8 cellular contexts compared by ENCODE assay signal in genomic region chr13:98571955-98572662, GRCh38. TPM values are rescaled to one million over a fixed set of nuclear protein-coding genes. Genes with fewer than 3 reads are reported as not detected.
DNase-seq lines count a peak whose midpoint lies in the region; ATAC-seq, FAIRE-seq and TF ChIP-seq lines count a peak whose summit lies in the region.

No MANE protein-coding gene starts in this region.

- TF ChIP-seq POLR2A in GM18505 (IDR thresholded peaks at IDR 0.05; ENCODE audit: borderline replicate concordance, extremely low read depth, insufficient read depth, insufficient read length), result peak; percentile 15
- TF ChIP-seq POLR2A in GM12878 (IDR thresholded peaks at IDR 0.05; ENCODE audit: low read depth, low read length), result peak; percentile 47; the same call in 1 of the 2 replicates

- peaks cover 3% of the 10 kb centered on the region; the same call in 1 of the 3 replicates for H3K9me3 ChIP-seq in GM12878 (replicated peaks; ENCODE audit: control insufficient read depth, insufficient read depth, low read length)

- H3K9me3 Mint-ChIP-seq in memory B cell, result no peaks in the 10 kb centered on the region

- H3K27ac ChIP-seq in GM12878 (ENCODE audit: control insufficient read depth, insufficient read depth), result peak overlapping the region; percentile 73

- H3K4me1 Mint-ChIP-seq in memory B cell, result peaks cover 60% of the 10 kb centered on the region

- SMC1A ChIA-PET in GM12878 (lab: Charles Lee; ENCODE audit: uncharacterized antibody, unreplicated experiment), result interaction anchor here (0.7 to 4.1 kb wide), 24 partner anchors 9 to 716 kb away, joined by 3 to 32 read pairs (median 4); no protein-coding TSS in a partner anchor

- TF ChIP-seq EP300 in GM12878 (IDR thresholded peaks at IDR 0.05; ENCODE audit: borderline replicate concordance in 1 of 2, control insufficient read depth in 1 of 2, low read depth in 2 of 2, low read length in 2 of 2), result no peak

- peak overlapping the region; percentile 87 for H3K4me3 ChIP-seq in GM12878

- RAD21 ChIA-PET in GM12878 (lab: Charles Lee; ENCODE audit: unreplicated experiment), result interaction anchor here (0.8 to 4.0 kb wide), 17 partner anchors 8 to 127 kb away, joined by 3 to 35 read pairs (median 5); no protein-coding TSS in a partner anchor

- ATAC-seq in GM18505 (IDR thresholded peaks at IDR 0.05; ENCODE audit: unreplicated experiment) (no peak), GM12878 (peak; percentile 39), memory B cell (ENCODE audit: low read depth) (no peak)

- H3K27ac Mint-ChIP-seq in memory B cell, result peak overlapping the region; percentile 97

- peak overlapping the region; percentile 85 for H3K4me3 Mint-ChIP-seq in memory B cell

- FAIRE-seq in GM12878 (lab: Jason Lieb, UNC), result no peak

- peak overlapping the region; percentile 91 for H3K4me2 ChIP-seq in GM12878 (ENCODE audit: control insufficient read depth, insufficient read depth)

- H3K27me3 Mint-ChIP-seq in memory B cell, result no peaks in the 10 kb centered on the region

- peaks cover 94% of the 10 kb centered on the region for H3K79me2 ChIP-seq in GM12878 (ENCODE audit: control insufficient read depth, insufficient read depth, low read length)

- no TSS peak for BruUV-seq in GM12878 (replicated peaks; lab: Mats Ljungman, UMichigan)

- DNase-seq in NCI-H2171 (lab: John Stamatoyannopoulos, UW), result peak; percentile 59
- DNase-seq in GM12878 (ENCODE audit: low read depth, low spot score), result no peak
- DNase-seq in memory B cell (ENCODE audit: low spot score in 2 of 2), result no peak
- DNase-seq in ACHN, result no peak
- DNase-seq in hypothalamus (lab: John Stamatoyannopoulos, UW), result no peak
- no peak for DNase-seq in mesenteric fat pad (ENCODE audit: low spot score)
- DNase-seq in NCI-H446 (lab: John Stamatoyannopoulos, UW), result no peak

- POLR2A ChIA-PET in GM12878 (lab: Charles Lee), result interaction anchor here (0.6 to 1.6 kb wide), 8 partner anchors 9 to 72 kb away, joined by 3 to 6 read pairs (median 3); no protein-coding TSS in a partner anchor

- peaks cover 31% of the 10 kb centered on the region for H3K4me1 ChIP-seq in GM12878 (ENCODE audit: control insufficient read depth, insufficient read depth, low read length)

- peak overlapping the region; percentile 51 for H3K9ac ChIP-seq in GM12878 (ENCODE audit: control insufficient read depth, insufficient read depth, low read length)

- WGBS in GM12878 (ENCODE audit: insufficient coverage, insufficient replicate concordance, low lambda C conversion rate, missing lambda C conversion rate), result 7% methylated on average over 11 of the region's 11 CpGs

- peaks cover 2% of the 10 kb centered on the region for H3K36me3 Mint-ChIP-seq in memory B cell

- in situ Hi-C loops in GM12878 (cut with MboI), result loop anchor here (25.0 kb wide), 1 partner anchor 1135 kb away; the partner anchor contains the start of gene RAP2A
- in situ Hi-C loops in ACHN (cut with HindIII; ENCODE audit: low pct_ligation_motif_present, low pct_unique_long_range_greater_than_20kb, low sequenced_read_pairs), result no loop called here

- TF ChIP-seq CTCF in GM12878 (IDR thresholded peaks at IDR 0.05 in 2 of 3, conservative IDR thresholded peaks at IDR 0.05 in 1 of 3; ENCODE audit: control insufficient read depth in 2 of 3, extremely low read depth in 1 of 3, insufficient read depth in 1 of 3, low read depth in 3 of 3, low read length in 3 of 3), result no peak

- no peak for TF ChIP-seq RAD21 in GM12878 (IDR thresholded peaks at IDR 0.05; ENCODE audit: insufficient read depth, low read depth, low read length)

- H4K20me1 ChIP-seq in GM12878 (ENCODE audit: control insufficient read depth, insufficient read depth), result peaks cover 3% of the 10 kb centered on the region; the same call in 1 of the 2 replicates

- H3K36me3 ChIP-seq in GM12878 (ENCODE audit: control insufficient read depth in 2 of 2, insufficient read depth in 2 of 2, low read length in 1 of 2), result peaks cover 0 to 2% of the 10 kb centered on the region in 2 experiments; a peak in 1 of 4 replicates

- CTCF ChIA-PET in GM12878 (lab: Yijun Ruan, JAX), result interaction anchor here (0.7 to 3.9 kb wide), 8 partner anchors 9 to 89 kb away, joined by 3 to 21 read pairs (median 5); no protein-coding TSS in a partner anchor

- no peaks in the 10 kb centered on the region for H3K27me3 ChIP-seq in GM12878 (replicated peaks in 1 of 2; ENCODE audit: control insufficient read depth in 2 of 2, insufficient read depth in 2 of 2, low read length in 1 of 2)

- H2AFZ ChIP-seq in GM12878 (ENCODE audit: control insufficient read depth, low read depth, low read length), result no peak overlapping the region

- intact Hi-C loops in GM12878 (cut with micrococcal nuclease; ENCODE audit: unreplicated experiment), result loop anchor here (1.0 to 10.0 kb wide), 4 partner anchors 60 to 853 kb away; no protein-coding TSS in a partner anchor

TF ChIP-seq in GM12878, 131 proteins besides CTCF, POLR2A, EP300 and RAD21 (continues in another document):
- no peak for TF ChIP-seq STAT3 (IDR thresholded peaks at IDR 0.05; ENCODE audit: low read depth, low read length)
- TF ChIP-seq RCOR1 (conservative IDR thresholded peaks at IDR 0.05; ENCODE audit: low read depth, low read length), result no peak
- TF ChIP-seq POLR2AphosphoS2 (IDR thresholded peaks at IDR 0.05; ENCODE audit: low read depth, low read length), result no peak
- TF ChIP-seq ASH2L (IDR thresholded peaks at IDR 0.05; ENCODE audit: borderline replicate concordance, low read depth), result no peak
- peak; percentile 77 for TF ChIP-seq PKNOX1 (IDR thresholded peaks at IDR 0.05)
- no peak for TF ChIP-seq SMAD5 (IDR thresholded peaks at IDR 0.05; ENCODE audit: low read depth)
- TF ChIP-seq ZBTB11 (CRISPR knock-in tag; IDR thresholded peaks at IDR 0.05), result no peak

RNA-seq across cellular contexts. Expression of gene STK24, which starts 4.8 kb away (rescaled TPM):
- total RNA-seq in GM12878 (2013; cell fraction: nucleolus; rRNA removed), result 91.0 and 96.5 TPM in 2 replicates
- total RNA-seq in GM12878 (2014; rRNA removed), result 52.2 and 61.7 TPM in 2 replicates
- 66.3 and 68.6 TPM in 2 replicates for total RNA-seq in GM12878 (2014; rRNA removed; fragmentation: Illumina TruSeq; extraction: Trizol)
- total RNA-seq in GM12878 (2021), result 87.0 and 88.1 TPM in 2 replicates
- 66.2 TPM for polyA plus RNA-seq in GM12878 (2011; ENCODE audit: low read depth)
- polyA plus RNA-seq in GM12878 (2011; rRNA removed), result 56.7 and 70.4 TPM in 2 replicates
- 43.2 and 61.8 TPM in 2 replicates for polyA plus RNA-seq in GM12878 (2011; cell fraction: cytosol; rRNA removed)
- polyA plus RNA-seq in GM12878 (2011; cell fraction: nucleus; rRNA removed), result 59.5 and 64.2 TPM in 2 replicates
- polyA plus RNA-seq in GM12878 (2012), result 87.5 and 98.1 TPM in 2 replicates
- 115 and 132 TPM in 2 replicates for polyA plus RNA-seq in GM12878 (2014; fragmentation: Illumina TruSeq; extraction: Trizol)
- 10 to 100 TPM in 1 of 2 experiments, 1 to 10 TPM in 1; 9.9 to 19.1 TPM for polyA plus RNA-seq in GM12878 (2014; fragmentation: Nextera tagmentation; extraction: Ambion mirVana)
- 49.5 and 53.6 TPM in 2 replicates for polyA plus RNA-seq in GM12878 (2014; rRNA removed)
- polyA plus RNA-seq in GM12878 (2016; fragmentation: Nextera tagmentation; extraction: Ambion mirVana), result 1 to 10 TPM; 7.5 to 8.2 TPM
- polyA minus RNA-seq in GM12878 (2011; rRNA and poly(A)+ RNA removed), result 30.6 and 38.6 TPM in 2 replicates
- polyA minus RNA-seq in GM12878 (2011; cell fraction: cytosol; rRNA and poly(A)+ RNA removed), result 15.6 and 23.4 TPM in 2 replicates
- 29.5 and 49.8 TPM in 2 replicates for polyA minus RNA-seq in GM12878 (2011; cell fraction: nucleus; rRNA and poly(A)+ RNA removed)
- total RNA-seq in mesenteric fat pad, result 62.7 TPM
